In the genomic region with DNA sequence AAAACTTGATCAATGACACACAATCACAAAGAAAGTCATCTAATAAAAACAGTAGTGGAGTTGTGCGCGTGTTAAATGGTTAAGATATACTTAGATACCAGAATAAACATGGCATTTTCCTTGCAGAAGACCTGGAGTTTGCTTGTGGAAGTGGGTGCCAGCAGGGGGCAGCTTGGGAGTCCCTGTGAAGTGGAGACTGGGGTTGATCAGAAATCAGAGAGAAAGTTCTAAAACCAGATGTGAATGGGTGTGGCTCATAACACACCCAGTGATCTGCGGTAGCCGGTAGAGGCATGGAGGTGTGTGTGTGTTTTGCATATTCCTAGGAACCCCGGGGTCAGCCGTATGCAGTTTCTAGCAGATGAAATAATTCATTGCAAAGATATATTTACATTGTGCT, we compare ENCODE assay signal across 8 cellular contexts.
DNase-seq lines count a peak whose midpoint lies in the region; ATAC-seq and TF ChIP-seq lines count a peak whose summit lies in the region.

No MANE protein-coding gene starts in this region.

- no peak for ATAC-seq in activated naive CD8-positive, alpha-beta T cell treated with anti-CD3 and anti-CD28 coated beads, Interleukin-2, amount 50 U/mL, for 24 hours
- ATAC-seq in left lobe of liver (peak; percentile 92), HG03039 (IDR thresholded peaks at IDR 0.05; ENCODE audit: unreplicated experiment) (no peak), HG03135 (IDR thresholded peaks at IDR 0.05; ENCODE audit: unreplicated experiment) (no peak)

- H3K27me3 Mint-ChIP-seq in activated naive CD8-positive, alpha-beta T cell treated with anti-CD3 and anti-CD28 coated beads, Interleukin-2, amount 50 U/mL, for 24 hours = no peaks in the 10 kb centered on the region

- H3K36me3 Mint-ChIP-seq in activated naive CD8-positive, alpha-beta T cell treated with anti-CD3 and anti-CD28 coated beads, Interleukin-2, amount 50 U/mL, for 24 hours (ENCODE audit: low read depth) = no peaks in the 10 kb centered on the region

- no peak overlapping the region for H3K27ac Mint-ChIP-seq in activated naive CD8-positive, alpha-beta T cell treated with anti-CD3 and anti-CD28 coated beads, Interleukin-2, amount 50 U/mL, for 24 hours

- H3K9me3 Mint-ChIP-seq in activated naive CD8-positive, alpha-beta T cell treated with anti-CD3 and anti-CD28 coated beads, Interleukin-2, amount 50 U/mL, for 24 hours = no peaks in the 10 kb centered on the region

- peaks cover 39% of the 10 kb centered on the region for H3K4me1 Mint-ChIP-seq in activated naive CD8-positive, alpha-beta T cell treated with anti-CD3 and anti-CD28 coated beads, Interleukin-2, amount 50 U/mL, for 24 hours

- H3K4me3 Mint-ChIP-seq in activated naive CD8-positive, alpha-beta T cell treated with anti-CD3 and anti-CD28 coated beads, Interleukin-2, amount 50 U/mL, for 24 hours = no peak overlapping the region

- DNase-seq in GM12864 (ENCODE audit: low read depth) (peak; percentile 25), RPMI8226 (peak; percentile 6), left lobe of liver (ENCODE audit: low spot score) (peak; percentile 61), D341Med (ENCODE audit: low spot score) (no peak)
- peak; percentile 47 for DNase-seq in activated naive CD8-positive, alpha-beta T cell treated with anti-CD3 and anti-CD28 coated beads, Interleukin-2, amount 50 U/mL, for 24 hours
- peak; percentile 38 for DNase-seq in stimulated activated CD8-positive, alpha-beta memory T cell treated with anti-CD3 and anti-CD28 coated beads, Interleukin-4, amount 100 ng/mL, for 24 hours (ENCODE audit: low read depth)

- H3K4me3 ChIP-seq in GM12864 (ENCODE audit: low read depth, low read length) = no peak overlapping the region

- peak; percentile 45 for TF ChIP-seq CTCF in GM12864 (IDR thresholded peaks at IDR 0.05; ENCODE audit: low read depth, low read length, missing control alignments)
